In genomic region chr4:98710831-98711230, GRCh38 we compare ENCODE assay signal across 29 cellular contexts. TPM values are rescaled to one million over a fixed set of nuclear protein-coding genes. Genes with fewer than 3 reads are reported as not detected.
DNase-seq lines count a peak whose midpoint lies in the region; ATAC-seq, FAIRE-seq and TF ChIP-seq lines count a peak whose summit lies in the region.
"Had no signal": no experiment of that assay in that cellular context is flagged by ENCODE, and none has a peak within 500 bp of the region (broad histone marks: within the 10 kb centered on the region; RNA-seq: fewer than 3 reads in every experiment).

No MANE protein-coding gene starts in this region.

- POLR2A ChIA-PET in A549 (lab: Yijun Ruan, JAX): no interaction called here

- H3K4me3 ChIP-seq in A549: no peak overlapping the region
- H3K4me3 ChIP-seq in gastroesophageal sphincter: no peak overlapping the region
- H3K4me3 ChIP-seq: colonic mucosa, GM12878, ovary had no signal

- ATAC-seq in A549: no peak
- ATAC-seq in gastroesophageal sphincter: no peak
- ATAC-seq: activated CD8-positive, alpha-beta T cell treated with anti-CD3 and anti-CD28 coated beads for 36 hours; GM12878; naive thymus-derived CD8-positive, alpha-beta T cell; stimulated activated memory B cell treated with anti-CD40 and anti-IgM and Interleukin-4, amounts not matched to agents 10 μg/mL and 1 μg/mL and 100 μg/mL, for 72 hours had no signal

- H3K27me3 ChIP-seq in gastroesophageal sphincter: no peaks in the 10 kb centered on the region
- H3K27me3 ChIP-seq: colonic mucosa, ovary had no signal

- no peaks in the 10 kb centered on the region for H3K36me3 ChIP-seq in gastroesophageal sphincter
- H3K36me3 ChIP-seq: colonic mucosa, ovary had no signal

- H3K9me3 ChIP-seq in A549 (no peaks in the 10 kb centered on the region), gastroesophageal sphincter (no peaks in the 10 kb centered on the region)
- H3K9me3 ChIP-seq: colonic mucosa, ovary had no signal

- TF ChIP-seq RAD21 in A549 (conservative IDR thresholded peaks at IDR 0.05 in 1 of 2, IDR thresholded peaks at IDR 0.05 in 1 of 2): no peak

- CTCF ChIA-PET in A549 (lab: Yijun Ruan, JAX): no interaction called here

- TF ChIP-seq POLR2A in A549 (IDR thresholded peaks at IDR 0.05; ENCODE audit: low read length) (no peak), gastroesophageal sphincter (IDR thresholded peaks at IDR 0.05) (no peak)

- TF ChIP-seq EP300 in A549 (IDR thresholded peaks at IDR 0.05) (no peak), gastroesophageal sphincter (IDR thresholded peaks at IDR 0.05) (no peak)

- peak overlapping the region; percentile 19; the same call in 1 of the 3 replicates for H3K4me2 ChIP-seq in A549

- no peak for DNase-seq in A549 (ENCODE audit: low read depth in 1 of 2, low spot score in 1 of 2)
- DNase-seq in GM04504 (ENCODE audit: low read depth): peak; percentile 17
- peak; percentile 32 for DNase-seq in astrocyte of the hippocampus (ENCODE audit: low read depth, low spot score)
- DNase-seq in hepatic stellate cell (ENCODE audit: low spot score): peak; percentile 44
- DNase-seq in activated CD8-positive, alpha-beta memory T cell treated with anti-CD3 and anti-CD28 coated beads for 24 hours: no peak
- no peak for DNase-seq in mesenteric fat pad (ENCODE audit: low spot score)
- no peak for DNase-seq in H4 (ENCODE audit: low spot score)
- DNase-seq: activated CD4-positive, CD25-positive, alpha-beta regulatory T cell; activated CD8-positive, alpha-beta T cell treated with anti-CD3 and anti-CD28 coated beads for 36 hours; activated naive CD4-positive, alpha-beta T cell treated with anti-CD3 and anti-CD28 coated beads, Interleukin-2, amount 10 ng/mL, durations not matched to agents 7 days and 5 days; activated T-cell treated with anti-CD3 and anti-CD28 coated beads, Interleukin-2, amount 50 U/mL, for 1 hour; aorta; colonic mucosa; DMS 273 treated with DMSO at 0.1 percent for 48 hours; GDM1; HCEC 1CT; Karpas-422; kidney; naive thymus-derived CD8-positive, alpha-beta T cell; NCI-H1092; NCI-H2081 treated with DMSO at 0.1 percent for 48 hours; NCI-H510A treated with DMSO at 0.1 percent for 48 hours; ovary; RPMI8226; stimulated activated CD4-positive, alpha-beta T cell treated with anti-CD3 and anti-CD28 coated beads, Interleukin-1b, Interleukin-23, amount 100 ng/mL, for 48 hours; T1000 had no signal

- TF ChIP-seq CTCF in A549 (IDR thresholded peaks at IDR 0.05) (no peak), gastroesophageal sphincter (IDR thresholded peaks at IDR 0.05) (no peak)

- WGBS in A549 (ENCODE audit: missing lambda C conversion rate): 31% methylated on average over 4 of the region's 4 CpGs
- 43 to 76% methylated on average over 4 of the region's 4 CpGs for WGBS in gastroesophageal sphincter (ENCODE audit: low coverage in 1 of 2), 2 donors

- H3K4me1 ChIP-seq in A549 (no peaks in the 10 kb centered on the region), gastroesophageal sphincter (no peaks in the 10 kb centered on the region)
- H3K4me1 ChIP-seq: colonic mucosa had no signal

- no peak overlapping the region for H3K27ac ChIP-seq in A549
- no peak overlapping the region for H3K27ac ChIP-seq in gastroesophageal sphincter
- H3K27ac ChIP-seq: colonic mucosa, ovary had no signal

- FAIRE-seq in A549 (lab: Jason Lieb, UNC): no peak
- FAIRE-seq: GM12878, kidney had no signal

TF ChIP-seq in A549, 52 proteins besides CTCF, POLR2A, EP300 and RAD21:
- TF ChIP-seq ATOH8 (CRISPR knock-in tag; IDR thresholded peaks at IDR 0.05; ENCODE audit: low read depth) (no peak), MYC (IDR thresholded peaks at IDR 0.05; ENCODE audit: borderline replicate concordance, low read length) (no peak), PBX3 (IDR thresholded peaks at IDR 0.05) (no peak), RCOR1 (IDR thresholded peaks at IDR 0.05; ENCODE audit: low read depth, low read length) (no peak), GATA3 (IDR thresholded peaks at IDR 0.05; ENCODE audit: borderline replicate concordance) (no peak), MAX (IDR thresholded peaks at IDR 0.05) (no peak), TFCP2L1 (CRISPR knock-in tag; IDR thresholded peaks at IDR 0.05) (no peak), USF2 (IDR thresholded peaks at IDR 0.05) (no peak), POLR2AphosphoS2 (conservative IDR thresholded peaks at IDR 0.05; ENCODE audit: low read length) (no peak), CHD4 (IDR thresholded peaks at IDR 0.05; ENCODE audit: borderline replicate concordance) (no peak), SREBF2 (IDR thresholded peaks at IDR 0.05) (no peak), TP53 (CRISPR knock-in tag; IDR thresholded peaks at IDR 0.05) (no peak), HOXB13 (CRISPR knock-in tag; IDR thresholded peaks at IDR 0.05; ENCODE audit: low read depth) (no peak), NFE2L2 (conservative IDR thresholded peaks at IDR 0.05; ENCODE audit: low read length) (no peak)

RNA-seq across cellular contexts. Expression of gene TSPAN5, which starts 52.4 kb away (rescaled TPM):
- polyA plus RNA-seq in A549 (2011; rRNA removed) (10.6 and 12.4 TPM in 2 replicates), A549 (2017; fragmentation: RNase III; extraction: RNeasy Plus Mini Kit Qiagen cat#74134 plus additional on column Dnase treatment) (7.4 to 9.5 TPM (median 9.0 TPM) in 3 replicates)
- 2.8 and 3.6 TPM in 2 replicates for polyA plus RNA-seq in A549 (2012; cell fraction: cytosol; rRNA removed)
- 2.8 and 3.3 TPM in 2 replicates for polyA plus RNA-seq in A549 (2012; cell fraction: nucleus; rRNA removed)
- 7.4 and 7.5 TPM in 2 replicates for polyA minus RNA-seq in A549 (2011; rRNA and poly(A)+ RNA removed)
- total RNA-seq in mesenteric fat pad (1.4 TPM), gastroesophageal sphincter (10 to 100 TPM in 3 of 4 donors, 1 to 10 TPM in 1; 9.8 to 14.0 (median 12.2) TPM)
- 4.3 and 6.7 TPM in 2 replicates for total RNA-seq in H4 (2014; rRNA removed; shearing (Covaris generic))

Comparison
In these comparisons a context has a peak if more than half of its experiments do, and no peak if none do; other contexts are left out.
1. DNase-seq: peak in GM04504 (single experiment), astrocyte of the hippocampus (single experiment) and hepatic stellate cell (single experiment); none in A549 (0 of 2), activated CD8-positive, alpha-beta memory T cell treated with anti-CD3 and anti-CD28 coated beads for 24 hours (single experiment), mesenteric fat pad (single experiment) and H4 (single experiment).